ENCODE assay signal across 1 cellular context in genomic region chrX:154729439-154729838, GRCh38.
TF ChIP-seq lines count a peak whose summit lies in the region.

No MANE protein-coding gene starts in this region.

TF ChIP-seq in K562, 482 proteins besides CTCF, POLR2A, EP300 and RAD21:
- TF ChIP-seq CC2D1A (IDR thresholded peaks at IDR 0.05) = no peak
- TF ChIP-seq, protein P1, sequence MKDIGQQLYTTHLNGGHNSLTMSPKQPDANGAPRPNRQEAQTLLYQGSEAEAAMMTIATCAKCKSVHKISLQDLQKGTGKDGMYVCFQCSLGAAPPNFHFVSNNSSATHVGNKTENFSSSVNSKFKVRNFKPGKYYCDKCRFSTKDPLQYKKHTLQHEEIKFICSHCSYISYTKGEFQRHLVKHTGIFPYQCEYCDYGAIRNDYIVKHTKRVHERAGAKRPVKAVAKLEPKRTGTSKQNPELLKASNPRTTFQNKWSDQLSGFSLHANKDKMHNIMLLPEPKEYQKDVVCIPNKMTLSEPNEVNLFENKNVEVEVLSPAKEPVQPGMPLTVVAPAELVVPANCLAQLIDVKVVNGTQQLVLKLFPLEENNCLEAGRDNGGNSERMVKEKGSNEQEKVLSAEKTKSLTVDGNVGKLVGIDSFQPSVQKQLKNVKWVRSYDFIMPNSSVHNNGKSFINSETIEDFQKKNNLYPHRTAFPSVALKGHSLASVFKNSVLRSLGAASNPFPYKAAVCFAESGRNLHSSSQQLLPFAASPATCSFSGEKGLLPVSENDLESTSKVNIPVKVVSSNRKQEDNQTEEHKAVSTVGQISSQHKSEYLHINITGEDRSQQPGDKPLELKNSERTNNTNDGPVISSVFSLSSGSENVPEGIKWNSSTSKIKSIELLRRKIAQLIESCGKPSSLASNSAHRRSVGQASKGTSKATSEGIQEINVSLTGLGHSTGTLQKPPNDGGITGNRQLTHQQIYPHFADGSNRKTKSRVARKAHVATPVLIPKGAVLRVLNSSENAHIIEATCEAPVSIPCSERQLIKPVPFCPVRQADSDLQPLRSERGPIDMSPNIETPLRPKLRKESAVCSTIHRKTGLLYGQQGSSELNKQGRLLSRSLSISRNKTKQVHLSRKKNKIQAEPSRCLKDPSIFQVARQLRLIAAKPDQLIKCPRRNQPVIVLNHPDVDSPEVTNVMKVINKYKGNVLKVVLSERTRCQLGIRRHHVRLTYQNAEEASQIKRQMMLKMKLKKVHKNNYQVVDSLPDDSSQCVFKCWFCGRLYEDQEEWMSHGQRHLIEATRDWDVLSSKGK (CRISPR knock-in tag; IDR thresholded peaks at IDR 0.05) = no peak
- TF ChIP-seq CEBPG (CRISPR knock-in tag; IDR thresholded peaks at IDR 0.05) = no peak
- peak in 1 of 2 experiments; percentile 74; a peak in 2 of 4 replicates for TF ChIP-seq CEBPG (tag; conservative IDR thresholded peaks at IDR 0.05 in 1 of 2, IDR thresholded peaks at IDR 0.05 in 1 of 2)
- no peak for TF ChIP-seq U2AF1 (optimal IDR thresholded peaks at IDR 0.05; ENCODE audit: low read depth, low read length)
- TF ChIP-seq CEBPB (tag; IDR thresholded peaks at IDR 0.05) = peak; percentile 53; the same call in 1 of the 2 replicates
